ENCODE assay signal across 26 cellular contexts in the genomic region with DNA sequence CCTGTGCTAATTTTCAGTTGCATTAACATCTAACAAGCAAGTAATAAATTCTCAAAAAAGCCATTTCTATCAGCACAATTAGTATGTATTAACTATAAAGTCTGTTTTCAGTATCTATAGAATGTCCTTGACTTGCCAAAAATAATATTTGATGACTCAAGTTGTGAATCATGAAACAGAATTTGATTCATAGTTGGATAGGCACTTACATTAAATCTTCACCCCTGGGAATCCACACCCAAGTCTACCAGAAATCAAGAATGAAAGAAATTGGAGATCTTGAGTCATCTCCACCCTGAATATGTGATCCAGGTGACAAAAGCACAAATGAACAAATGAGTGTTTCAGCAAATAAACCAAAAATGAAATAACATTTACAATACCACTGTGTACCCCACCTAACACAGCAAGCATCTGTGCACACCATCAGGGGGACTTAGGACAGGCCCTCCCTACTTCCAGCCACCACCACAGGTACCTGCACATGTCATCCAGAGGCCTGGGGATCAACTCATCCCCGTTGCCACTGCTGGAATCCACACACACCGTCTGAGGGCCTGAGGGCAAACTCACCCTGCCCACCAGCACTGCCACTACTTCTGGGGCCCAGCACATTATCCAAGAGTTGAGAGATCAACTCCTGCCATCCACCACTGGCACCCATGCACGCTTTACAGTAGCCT.
DNase-seq lines count a peak whose midpoint lies in the region; ATAC-seq and TF ChIP-seq lines count a peak whose summit lies in the region.
"Had no signal": no experiment of that assay in that cellular context is flagged by ENCODE, and none has a peak within 500 bp of the region (broad histone marks: within the 10 kb centered on the region; RNA-seq: fewer than 3 reads in every experiment).

No MANE protein-coding gene starts in this region.

- no peaks in the 10 kb centered on the region for H3K9me2 ChIP-seq in GM23248 (ENCODE audit: insufficient read depth)

- peaks cover 24% of the 10 kb centered on the region for H3K4me1 Mint-ChIP-seq in endodermal cell
- H3K4me1 Mint-ChIP-seq in osteocyte (ENCODE audit: unreplicated experiment): peaks cover 28% of the 10 kb centered on the region
- H3K4me1 Mint-ChIP-seq: activated CD4-positive, alpha-beta T cell treated with anti-CD3 and anti-CD28 coated beads, Interleukin-2, amount 10 ng/mL, durations not matched to agents 7 days and 5 days; activated CD8-positive, alpha-beta memory T cell treated with anti-CD3 and anti-CD28 coated beads, Interleukin-2, amount 10 ng/mL, durations not matched to agents 7 days and 5 days; central memory CD8-positive, alpha-beta T cell; memory B cell; stimulated activated naive B cell treated with anti-CD40 and anti-IgM and Interleukin-4, amounts not matched to agents 10 μg/mL and 1 μg/mL and 100 μg/mL, for 72 hours had no signal

- H3K27me3 Mint-ChIP-seq in endodermal cell (ENCODE audit: insufficient read depth): peaks cover 2% of the 10 kb centered on the region
- no peaks in the 10 kb centered on the region for H3K27me3 Mint-ChIP-seq in osteocyte (ENCODE audit: unreplicated experiment)
- H3K27me3 Mint-ChIP-seq: activated CD4-positive, alpha-beta T cell treated with anti-CD3 and anti-CD28 coated beads, Interleukin-2, amount 10 ng/mL, durations not matched to agents 7 days and 5 days; activated CD8-positive, alpha-beta memory T cell treated with anti-CD3 and anti-CD28 coated beads, Interleukin-2, amount 10 ng/mL, durations not matched to agents 7 days and 5 days; central memory CD8-positive, alpha-beta T cell had no signal

- WGBS in GM23248 (ENCODE audit: low coverage in 1 of 2, low lambda C conversion rate in 2 of 2, missing lambda C conversion rate in 2 of 2), 2 experiments: 36 to 51% methylated on average over 3 of the region's 3 CpGs
- WGBS in endodermal cell (ENCODE audit: insufficient coverage in 1 of 2, insufficient read length in 1 of 2), 2 experiments: 96 to 100% methylated on average over 2 to 3 of the region's 3 CpGs

- H3K36me3 Mint-ChIP-seq in endodermal cell (ENCODE audit: low read depth): peaks cover 7% of the 10 kb centered on the region
- peaks cover 5% of the 10 kb centered on the region for H3K36me3 Mint-ChIP-seq in osteocyte (ENCODE audit: unreplicated experiment)
- H3K36me3 Mint-ChIP-seq: activated CD8-positive, alpha-beta memory T cell treated with anti-CD3 and anti-CD28 coated beads, Interleukin-2, amount 10 ng/mL, durations not matched to agents 7 days and 5 days had no signal

- peaks cover 18% of the 10 kb centered on the region for H3K4me1 ChIP-seq in GM23248 (ENCODE audit: insufficient read depth)
- no peaks in the 10 kb centered on the region for H3K4me1 ChIP-seq in endodermal cell (ENCODE audit: control insufficient read depth, insufficient read depth, low read length)
- peaks cover 38% of the 10 kb centered on the region for H3K4me1 ChIP-seq in foreskin keratinocyte
- H3K4me1 ChIP-seq: BE2C, testis had no signal

- intact Hi-C loops in Right ventricle myocardium inferior (cut with DNase I): no loop called here

- peaks cover 17% of the 10 kb centered on the region for H3K9me3 Mint-ChIP-seq in endodermal cell
- peaks cover 28% of the 10 kb centered on the region for H3K9me3 Mint-ChIP-seq in osteocyte (ENCODE audit: unreplicated experiment)

- no peak for TF ChIP-seq CTCF in RWPE1 (conservative IDR thresholded peaks at IDR 0.05; ENCODE audit: low read depth)
- no peak for TF ChIP-seq CTCF in endodermal cell (conservative IDR thresholded peaks at IDR 0.05)
- TF ChIP-seq CTCF in foreskin keratinocyte (conservative IDR thresholded peaks at IDR 0.05): no peak
- TF ChIP-seq CTCF in osteocyte (IDR thresholded peaks at IDR 0.05): no peak
- no peak for TF ChIP-seq CTCF in coronary artery (IDR thresholded peaks at IDR 0.05)

- H3K36me3 ChIP-seq in GM23248 (ENCODE audit: low read depth) (no peaks in the 10 kb centered on the region), endodermal cell (ENCODE audit: control insufficient read depth, insufficient read depth, low read length) (no peaks in the 10 kb centered on the region)
- H3K36me3 ChIP-seq: BE2C had no signal

- H3K4me3 Mint-ChIP-seq in endodermal cell: no peak overlapping the region
- no peak overlapping the region for H3K4me3 Mint-ChIP-seq in osteocyte (ENCODE audit: unreplicated experiment)
- H3K4me3 Mint-ChIP-seq: activated CD4-positive, alpha-beta T cell treated with anti-CD3 and anti-CD28 coated beads, Interleukin-2, amount 10 ng/mL, durations not matched to agents 7 days and 5 days; activated CD8-positive, alpha-beta memory T cell treated with anti-CD3 and anti-CD28 coated beads, Interleukin-2, amount 10 ng/mL, durations not matched to agents 7 days and 5 days; activated naive CD4-positive, alpha-beta T cell treated with anti-CD3 and anti-CD28 coated beads for 36 hours; activated T-cell treated with anti-CD3 and anti-CD28 coated beads, Interleukin-2, amount 50 U/mL, for 72 hours; central memory CD8-positive, alpha-beta T cell; memory B cell; stimulated activated naive B cell treated with anti-CD40 and anti-IgM and Interleukin-4, amounts not matched to agents 10 μg/mL and 1 μg/mL and 100 μg/mL, for 72 hours; T-helper 2 cell treated with Interferon-gamma antibody and Interleukin-4, amounts not matched to agents 5 μg/mL and 100 μg/mL, for 36 hours had no signal

- H4K20me1 ChIP-seq in GM23248 (ENCODE audit: insufficient read depth): no peaks in the 10 kb centered on the region

- 0 out of 2 replicates have a peak, but pooled peaks cover 9% of the 10 kb centered on the region for H3F3A ChIP-seq in GM23248 (ENCODE audit: insufficient read depth)

- no peak overlapping the region for H2AFZ ChIP-seq in GM23248

- H3K79me2 ChIP-seq in GM23248 (ENCODE audit: insufficient read depth): no peaks in the 10 kb centered on the region

- no peaks in the 10 kb centered on the region for H3K9me3 ChIP-seq in GM23248 (ENCODE audit: low read depth)
- H3K9me3 ChIP-seq in endodermal cell (ENCODE audit: control insufficient read depth, low read length): peaks cover 16% of the 10 kb centered on the region
- H3K9me3 ChIP-seq: BE2C, testis had no signal

- CTCF ChIA-PET in RWPE1 (lab: Yijun Ruan, JAX): no interaction called here

- ATAC-seq in foreskin keratinocyte (peak; percentile 91), Right ventricle myocardium inferior (no peak)
- ATAC-seq: activated CD8-positive, alpha-beta memory T cell treated with anti-CD3 and anti-CD28 coated beads, Interleukin-2, amount 10 ng/mL, durations not matched to agents 7 days and 5 days; activated T-cell treated with anti-CD3 and anti-CD28 coated beads, Interleukin-2, amount 50 U/mL, for 72 hours; stimulated activated naive B cell treated with anti-CD40 and anti-IgM and Interleukin-4, amounts not matched to agents 10 μg/mL and 1 μg/mL and 100 μg/mL, for 72 hours had no signal

- H3K27me3 ChIP-seq in GM23248 (replicated peaks; ENCODE audit: insufficient read depth) (no peaks in the 10 kb centered on the region), endodermal cell (ENCODE audit: control insufficient read depth, insufficient read depth, low read length, poor library complexity, severe bottlenecking) (no peaks in the 10 kb centered on the region), foreskin keratinocyte (no peaks in the 10 kb centered on the region)
- H3K27me3 ChIP-seq: BE2C, testis had no signal

- H3K27ac ChIP-seq in GM23248: no peak overlapping the region
- peak overlapping the region; percentile 95 for H3K27ac ChIP-seq in RWPE1
- H3K27ac ChIP-seq in endodermal cell (ENCODE audit: low read depth, low read length): no peak overlapping the region
- peak overlapping the region; percentile 62 for H3K27ac ChIP-seq in foreskin keratinocyte
- no peak overlapping the region for H3K27ac ChIP-seq in coronary artery
- H3K27ac ChIP-seq: testis, VCaP had no signal

- H3K4me2 ChIP-seq in GM23248 (ENCODE audit: unreplicated experiment): no peak overlapping the region

- H3K4me3 ChIP-seq in GM23248: no peak overlapping the region
- H3K4me3 ChIP-seq in endodermal cell (ENCODE audit: low read length): peak overlapping the region; percentile 1
- no peak overlapping the region for H3K4me3 ChIP-seq in coronary artery
- H3K4me3 ChIP-seq: testis had no signal

- H3K27ac Mint-ChIP-seq in endodermal cell (no peak overlapping the region), osteocyte (ENCODE audit: unreplicated experiment) (no peak overlapping the region)
- H3K27ac Mint-ChIP-seq: activated CD4-positive, alpha-beta T cell treated with anti-CD3 and anti-CD28 coated beads, Interleukin-2, amount 10 ng/mL, durations not matched to agents 7 days and 5 days; activated CD8-positive, alpha-beta memory T cell treated with anti-CD3 and anti-CD28 coated beads, Interleukin-2, amount 10 ng/mL, durations not matched to agents 7 days and 5 days; activated naive CD4-positive, alpha-beta T cell treated with anti-CD3 and anti-CD28 coated beads for 36 hours; activated T-cell treated with anti-CD3 and anti-CD28 coated beads, Interleukin-2, amount 50 U/mL, for 72 hours; memory B cell; stimulated activated naive B cell treated with anti-CD40 and anti-IgM and Interleukin-4, amounts not matched to agents 10 μg/mL and 1 μg/mL and 100 μg/mL, for 72 hours; T-helper 2 cell treated with Interferon-gamma antibody and Interleukin-4, amounts not matched to agents 5 μg/mL and 100 μg/mL, for 36 hours had no signal

- POLR2A ChIA-PET in RWPE1 (lab: Yijun Ruan, JAX; ENCODE audit: low non-redundant PET): no interaction called here

- DNase-seq in GM23248 (peak; percentile 36), RWPE1 (ENCODE audit: low spot score) (peak; percentile 83), endodermal cell (no peak), foreskin keratinocyte (peak; percentile 77 to 91), osteocyte (ENCODE audit: extremely low spot score, unreplicated experiment) (no peak), coronary artery (ENCODE audit: low spot score) (no peak), NAMALWA (ENCODE audit: low spot score) (no peak), Right ventricle myocardium inferior (ENCODE audit: missing footprints) (no peak)
- DNase-seq: activated CD4-positive, alpha-beta T cell treated with anti-CD3 and anti-CD28 coated beads, Interleukin-2, amount 10 ng/mL, durations not matched to agents 7 days and 5 days; activated CD8-positive, alpha-beta memory T cell treated with anti-CD3 and anti-CD28 coated beads, Interleukin-2, amount 10 ng/mL, durations not matched to agents 7 days and 5 days; activated naive CD4-positive, alpha-beta T cell treated with anti-CD3 and anti-CD28 coated beads for 36 hours; activated T-cell treated with anti-CD3 and anti-CD28 coated beads, Interleukin-2, amount 50 U/mL, for 72 hours; amygdala; BE2C; DMS53; Karpas-422; NCI-H187; NCI-H2171 treated with DMSO at 0.1 percent for 48 hours; NCI-H526 treated with DMSO at 0.1 percent for 48 hours; stimulated activated CD4-positive, alpha-beta T cell treated with anti-CD3 and anti-CD28 coated beads, Interleukin-4, amount 100 ng/mL, for 24 hours; stimulated activated naive B cell treated with anti-CD40 and anti-IgM and Interleukin-4, amounts not matched to agents 10 μg/mL and 1 μg/mL and 100 μg/mL, for 72 hours; testis had no signal

- in situ Hi-C loops in GM23248 (cut with MboI): no loop called here

- H3K9ac ChIP-seq in GM23248 (no peak overlapping the region), endodermal cell (ENCODE audit: extremely low read depth, low read length, poor library complexity, severe bottlenecking) (no peak overlapping the region)

Comparison
In these comparisons a context has a peak if more than half of its experiments do, and no peak if none do; other contexts are left out.
1. DNase-seq: peak in GM23248 (single experiment), RWPE1 (single experiment) and foreskin keratinocyte (2 of 2); none in endodermal cell (single experiment), osteocyte (single experiment), coronary artery (single experiment), NAMALWA (single experiment) and Right ventricle myocardium inferior (single experiment).
2. H3K27ac ChIP-seq: peak in RWPE1 (single experiment) and foreskin keratinocyte (single experiment); none in GM23248 (single experiment), endodermal cell (single experiment) and coronary artery (0 of 2).